In genomic region chr5:54309751-54310432, GRCh38 we compare ENCODE assay signal across 8 cellular contexts. TPM values are rescaled to one million over a fixed set of nuclear protein-coding genes. Genes with fewer than 3 reads are reported as not detected.
DNase-seq lines count a peak whose midpoint lies in the region; ATAC-seq, FAIRE-seq and TF ChIP-seq lines count a peak whose summit lies in the region.

No MANE protein-coding gene starts in this region.

- DNase-seq in GM03348 (ENCODE audit: low spot score) (peak; percentile 60), dermis blood vessel endothelial cell (peak; percentile 47), right lobe of liver (peak; percentile 57 to 70 (median 63)), H54 (ENCODE audit: insufficient read length, low spot score) (no peak)
- peak; percentile 44 for DNase-seq in activated CD4-positive, CD25-positive, alpha-beta regulatory T cell treated with anti-CD3 and anti-CD28 coated beads, Interleukin-2, amount 50 U/mL, for 72 hours
- DNase-seq in stimulated activated CD8-positive, alpha-beta memory T cell treated with anti-CD3 and anti-CD28 coated beads, Interleukin-2, amount 100 ng/mL, for 1 hour (ENCODE audit: low read depth in 2 of 2) = peak; percentile 3 to 4

- TF ChIP-seq CTCF in right lobe of liver (IDR thresholded peaks at IDR 0.05) = no peak

- no peak for TF ChIP-seq POLR2A in right lobe of liver (IDR thresholded peaks at IDR 0.05)
- TF ChIP-seq POLR2A in H54 (IDR thresholded peaks at IDR 0.05; ENCODE audit: low read depth, low read length) = no peak

- H3K27ac ChIP-seq in HUES64 (ENCODE audit: low read depth, low read length) (peak overlapping the region; percentile 70), right lobe of liver (peak overlapping the region; percentile 79 to 88 (median 84))

- H3K4me1 ChIP-seq in HUES64 (ENCODE audit: insufficient read depth, low read length) (peaks cover 14% of the 10 kb centered on the region), right lobe of liver (peaks cover 0 to 25% (median 5%) of the 10 kb centered on the region in 4 donors)

- peak overlapping the region; percentile 88 for H3K4me3 ChIP-seq in HUES64 (ENCODE audit: low read length)
- H3K4me3 ChIP-seq in right lobe of liver = peak overlapping the region; percentile 86 to 92 (median 87)

- intact Hi-C loops in right lobe of liver (cut with DNase I) = loop anchor here in 1 of 2 donors (10.0 kb wide), 1 partner anchor 55 kb away; no protein-coding TSS in a partner anchor

- ATAC-seq in GM21619 (IDR thresholded peaks at IDR 0.05; ENCODE audit: unreplicated experiment) (peak; percentile 20), right lobe of liver (peak; percentile 44 to 60 (median 54))

- H3K27me3 ChIP-seq in HUES64 (ENCODE audit: insufficient read depth, low read length) (peaks cover 40% of the 10 kb centered on the region), right lobe of liver (no peaks in the 10 kb centered on the region)

- under 1% methylated on average over 38 of the region's 38 CpGs for WGBS in HUES64
- 0% methylated on average over 13 of the region's 38 CpGs for WGBS in right lobe of liver (ENCODE audit: insufficient coverage, low coverage, low lambda C conversion rate, missing lambda C conversion rate)

- peak overlapping the region; percentile 84 for H3K9ac ChIP-seq in HUES64 (ENCODE audit: low read depth, low read length)

- H3K9me3 ChIP-seq in HUES64 (ENCODE audit: insufficient read depth, low read depth, low read length) (no peaks in the 10 kb centered on the region), right lobe of liver (no peaks in the 10 kb centered on the region)

- H3K36me3 ChIP-seq in HUES64 (ENCODE audit: insufficient read depth, low read length) (no peaks in the 10 kb centered on the region), right lobe of liver (no peaks in the 10 kb centered on the region)

- FAIRE-seq in H54 (lab: Jason Lieb, UNC) = no peak

RNA-seq across cellular contexts. Expression of gene ARL15, which starts 0.5 kb away (rescaled TPM):
- polyA plus RNA-seq in HUES64 (2013, experiment 1 of 2) = 12.3 TPM
- polyA plus RNA-seq in HUES64 (2013, experiment 2 of 2) = 14.6 TPM
- total RNA-seq in dermis blood vessel endothelial cell = 70.6 and 82.2 TPM in 2 replicates
- total RNA-seq in right lobe of liver = 10 to 100 TPM in 2 of 6 experiments, 1 to 10 TPM in 4; 6.3 to 16.5 (median 9.6) TPM
